ENCODE assay signal across 31 cellular contexts in the genomic region with DNA sequence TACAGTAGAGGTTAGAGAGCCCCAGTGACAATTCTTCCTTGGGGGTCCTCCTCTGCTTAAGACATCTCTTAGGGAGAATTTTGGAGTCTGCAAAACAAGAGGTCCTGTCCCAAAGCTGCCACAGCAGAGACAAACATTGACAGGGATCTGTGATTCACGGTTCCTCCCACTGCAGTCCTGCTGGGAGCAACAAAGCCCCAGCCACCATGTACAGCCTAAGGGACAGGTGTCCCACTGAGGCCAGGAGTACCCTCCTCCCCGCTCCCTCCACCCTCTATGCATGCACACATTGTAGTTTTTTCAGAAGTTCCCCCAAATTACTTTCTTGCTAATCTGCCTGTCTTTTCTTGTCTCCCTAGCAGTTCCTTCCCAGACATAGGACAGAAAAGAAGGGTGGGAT. TPM values are rescaled to one million over a fixed set of nuclear protein-coding genes. Genes with fewer than 3 reads are reported as not detected.
"Had no signal": no experiment of that assay in that cellular context is flagged by ENCODE, and none has a peak within 500 bp of the region (broad histone marks: within the 10 kb centered on the region; RNA-seq: fewer than 3 reads in every experiment).

No MANE protein-coding gene starts in this region.

- ATAC-seq: activated CD8-positive, alpha-beta memory T cell treated with anti-CD3 and anti-CD28 coated beads, Interleukin-2, amount 10 ng/mL, durations not matched to agents 7 days and 5 days; activated naive CD4-positive, alpha-beta T cell treated with anti-CD3 and anti-CD28 coated beads, Interleukin-2, amount 50 U/mL, for 72 hours; activated naive CD8-positive, alpha-beta T cell treated with anti-CD3 and anti-CD28 coated beads, Interleukin-2, amount 50 U/mL, for 24 hours; body of pancreas; SK-N-SH treated with all-trans-retinoic acid at 6 μM for 48 hours had no signal

- H3K9me3 Mint-ChIP-seq: activated B cell treated with CpG ODN at 0.5 μM for 24 hours; activated CD4-positive, alpha-beta T cell treated with anti-CD3 and anti-CD28 coated beads, Interleukin-2, amount 10 ng/mL, durations not matched to agents 24 days and 14 days; activated naive CD8-positive, alpha-beta T cell treated with anti-CD3 and anti-CD28 coated beads, Interleukin-2, amount 50 U/mL, for 24 hours; activated T-cell treated with anti-CD3 and anti-CD28 coated beads, Interleukin-2, amount 50 U/mL, for 24 hours; activated T-helper 1 cell treated with anti-CD3 and anti-CD28 coated beads, Interleukin-12 subunit alpha, Interleukin-12 subunit beta, Interleukin-2, Interleukin-4 antibody, amounts not matched to agents 30 ng/mL and 10 ng/mL and 1 ng/mL, durations not matched to agents 14 hours and 24 hours and 36 hours; T-helper 1 cell treated with Interleukin-12 subunit alpha and Interleukin-12 subunit beta and Interleukin-4 antibody, amounts not matched to agents 30 μg/mL and 1 μg/mL, for 36 hours had no signal

- H3K27ac ChIP-seq: ascending aorta, body of pancreas, KMS-11, Peyer's patch, RWPE1, SJCRH30 had no signal

- H3K36me3 ChIP-seq: ascending aorta, Peyer's patch, SJCRH30 had no signal

- H3K4me1 ChIP-seq: ascending aorta, body of pancreas, Peyer's patch, SJCRH30 had no signal

- H3K9me3 ChIP-seq: ascending aorta, body of pancreas, Peyer's patch, SJCRH30 had no signal

- H3K4me3 Mint-ChIP-seq: activated B cell treated with CpG ODN at 0.5 μM for 24 hours; activated CD4-positive, alpha-beta T cell treated with anti-CD3 and anti-CD28 coated beads, Interleukin-2, amount 10 ng/mL, durations not matched to agents 24 days and 14 days; activated CD8-positive, alpha-beta memory T cell treated with anti-CD3 and anti-CD28 coated beads, Interleukin-2, amount 10 ng/mL, durations not matched to agents 7 days and 5 days; activated naive CD8-positive, alpha-beta T cell treated with anti-CD3 and anti-CD28 coated beads, Interleukin-2, amount 50 U/mL, for 24 hours; activated T-cell treated with anti-CD3 and anti-CD28 coated beads, Interleukin-2, amount 50 U/mL, for 24 hours; activated T-helper 1 cell treated with anti-CD3 and anti-CD28 coated beads, Interleukin-12 subunit alpha, Interleukin-12 subunit beta, Interleukin-2, Interleukin-4 antibody, amounts not matched to agents 30 ng/mL and 10 ng/mL and 1 ng/mL, durations not matched to agents 14 hours and 24 hours and 36 hours; T-helper 1 cell treated with Interleukin-12 subunit alpha and Interleukin-12 subunit beta and Interleukin-4 antibody, amounts not matched to agents 30 μg/mL and 1 μg/mL, for 36 hours had no signal

- H3K36me3 Mint-ChIP-seq: activated CD8-positive, alpha-beta memory T cell treated with anti-CD3 and anti-CD28 coated beads, Interleukin-2, amount 10 ng/mL, durations not matched to agents 7 days and 5 days; activated naive CD4-positive, alpha-beta T cell treated with anti-CD3 and anti-CD28 coated beads, Interleukin-2, amount 50 U/mL, for 72 hours had no signal

- H3K4me3 ChIP-seq: ascending aorta, body of pancreas, Peyer's patch, SJCRH30 had no signal

- DNase-seq: activated B cell treated with CpG ODN at 0.5 μM for 24 hours; activated CD4-positive, alpha-beta T cell treated with anti-CD3 and anti-CD28 coated beads for 1 hour; activated CD4-positive, alpha-beta T cell treated with anti-CD3 and anti-CD28 coated beads, Interleukin-2, amount 10 ng/mL, durations not matched to agents 24 days and 14 days; activated CD4-positive, alpha-beta T cell treated with anti-CD3 and anti-CD28 coated beads, Interleukin-2, amount 50 U/mL, for 48 hours; activated CD8-positive, alpha-beta memory T cell treated with anti-CD3 and anti-CD28 coated beads, Interleukin-2, amount 10 ng/mL, durations not matched to agents 7 days and 5 days; activated effector memory CD4-positive, alpha-beta T cell treated with anti-CD3 and anti-CD28 coated beads, Interleukin-2, amount 50 U/mL, for 16 hours; activated naive CD4-positive, alpha-beta T cell treated with Interleukin-2 at 50 U/mL for 16 hours; activated naive CD8-positive, alpha-beta T cell treated with anti-CD3 and anti-CD28 coated beads, Interleukin-2, amount 50 U/mL, for 24 hours; activated T-cell treated with anti-CD3 and anti-CD28 coated beads, Interleukin-2, amount 50 U/mL, for 24 hours; amniotic stem cell; body of pancreas; central memory CD4-positive, alpha-beta T cell; NCI-H1092; NCI-H1930; NCI-H2171; NCI-H2227 treated with DMSO at 0.1 percent for 48 hours; NCI-H446 treated with DMSO at 0.1 percent for 48 hours; NCI-H526; NCI-H82; OCI-M1; Peyer's patch; Right ventricle myocardium superior; SJCRH30; SW 1271 had no signal

- H3K4me2 ChIP-seq: KMS-11 had no signal

- H3K9ac ChIP-seq: KMS-11 had no signal

- H3K4me1 Mint-ChIP-seq: activated B cell treated with CpG ODN at 0.5 μM for 24 hours; activated CD4-positive, alpha-beta T cell treated with anti-CD3 and anti-CD28 coated beads, Interleukin-2, amount 10 ng/mL, durations not matched to agents 24 days and 14 days; activated CD8-positive, alpha-beta memory T cell treated with anti-CD3 and anti-CD28 coated beads, Interleukin-2, amount 10 ng/mL, durations not matched to agents 7 days and 5 days; activated naive CD8-positive, alpha-beta T cell treated with anti-CD3 and anti-CD28 coated beads, Interleukin-2, amount 50 U/mL, for 24 hours had no signal

- H3K27ac Mint-ChIP-seq: activated B cell treated with CpG ODN at 0.5 μM for 24 hours; activated CD4-positive, alpha-beta T cell treated with anti-CD3 and anti-CD28 coated beads, Interleukin-2, amount 10 ng/mL, durations not matched to agents 24 days and 14 days; activated CD8-positive, alpha-beta memory T cell treated with anti-CD3 and anti-CD28 coated beads, Interleukin-2, amount 10 ng/mL, durations not matched to agents 7 days and 5 days; activated naive CD4-positive, alpha-beta T cell treated with anti-CD3 and anti-CD28 coated beads, Interleukin-2, amount 50 U/mL, for 72 hours; activated naive CD8-positive, alpha-beta T cell treated with anti-CD3 and anti-CD28 coated beads, Interleukin-2, amount 50 U/mL, for 24 hours; activated T-cell treated with anti-CD3 and anti-CD28 coated beads, Interleukin-2, amount 50 U/mL, for 24 hours; activated T-helper 1 cell treated with anti-CD3 and anti-CD28 coated beads, Interleukin-12 subunit alpha, Interleukin-12 subunit beta, Interleukin-2, Interleukin-4 antibody, amounts not matched to agents 30 ng/mL and 10 ng/mL and 1 ng/mL, durations not matched to agents 14 hours and 24 hours and 36 hours; T-helper 1 cell treated with Interleukin-12 subunit alpha and Interleukin-12 subunit beta and Interleukin-4 antibody, amounts not matched to agents 30 μg/mL and 1 μg/mL, for 36 hours had no signal

- H3K27me3 ChIP-seq: ascending aorta, body of pancreas, Peyer's patch, SJCRH30 had no signal

RNA-seq across cellular contexts. Expression of gene PRICKLE1, which starts 13.7 kb away (rescaled TPM):
- total RNA-seq: activated naive CD4-positive, alpha-beta T cell treated with anti-CD3 and anti-CD28 coated beads, Interleukin-2, amount 50 U/mL, for 72 hours had no signal
